ENCODE assay signal across 10 cellular contexts in the genomic region with DNA sequence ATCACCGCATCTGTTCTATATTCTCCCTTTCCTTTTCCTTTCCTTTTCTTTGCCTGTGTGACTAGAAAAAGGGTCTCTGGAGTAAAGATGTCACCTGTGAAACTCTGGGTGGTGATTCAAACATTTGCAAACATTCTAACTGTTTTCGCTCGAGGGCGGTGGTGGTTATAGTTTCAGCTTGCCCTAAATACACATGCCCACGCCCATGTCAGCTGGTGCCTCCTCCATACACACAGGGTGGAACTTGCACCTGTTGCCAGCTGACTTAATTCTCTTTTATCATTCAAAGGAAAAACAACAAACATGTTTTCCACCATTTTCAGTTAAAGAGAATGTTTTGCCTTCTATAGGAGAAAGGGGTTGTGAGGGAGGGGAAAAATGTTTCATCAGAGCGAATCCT.
DNase-seq lines count a peak whose midpoint lies in the region; ATAC-seq, FAIRE-seq and TF ChIP-seq lines count a peak whose summit lies in the region.
"Had no signal": no experiment of that assay in that cellular context is flagged by ENCODE, and none has a peak within 500 bp of the region (broad histone marks: within the 10 kb centered on the region; RNA-seq: fewer than 3 reads in every experiment).

No MANE protein-coding gene starts in this region.

- H3K4me3 ChIP-seq in small intestine (ENCODE audit: low read depth in 1 of 2, low read length in 2 of 2) (no peak overlapping the region), right lobe of liver (no peak overlapping the region)

- TF ChIP-seq POLR2A in right lobe of liver (IDR thresholded peaks at IDR 0.05), result no peak

- ATAC-seq in GM19043 (IDR thresholded peaks at IDR 0.05; ENCODE audit: low read depth, unreplicated experiment) (peak; percentile 42), HG03066 (IDR thresholded peaks at IDR 0.05; ENCODE audit: low read depth, unreplicated experiment) (peak; percentile 61), right lobe of liver (no peak)
- peak; percentile 64 for ATAC-seq in activated CD4-positive, alpha-beta T cell treated with anti-CD3 and anti-CD28 coated beads for 36 hours

- intact Hi-C loops in activated CD4-positive, alpha-beta T cell treated with anti-CD3 and anti-CD28 coated beads for 36 hours (cut with DNase I, micrococcal nuclease), result loop anchor here (5.0 to 10.0 kb wide), 5 partner anchors 200 to 1070 kb away; no protein-coding TSS in a partner anchor
- intact Hi-C loops in right lobe of liver (cut with DNase I), result no loop called here

- peak; percentile 76 for DNase-seq in activated CD4-positive, alpha-beta T cell treated with anti-CD3 and anti-CD28 coated beads for 36 hours
- DNase-seq in small intestine (peak; percentile 42), right lobe of liver (no peak), NCI-H128 (lab: John Stamatoyannopoulos, UW; ENCODE audit: unreplicated experiment) (no peak), mesenteric fat pad (ENCODE audit: low spot score) (no peak), COR-L47 (lab: John Stamatoyannopoulos, UW) (no peak)

- H3K4me3 Mint-ChIP-seq in activated CD4-positive, alpha-beta T cell treated with anti-CD3 and anti-CD28 coated beads for 36 hours, result peak overlapping the region; percentile 23
- H3K4me3 Mint-ChIP-seq: dendritic cell treated with granulocyte-macrophage colony-stimulating factor and Interleukin-4, amounts not matched to agents 40 ng/mL and 50 ng/mL, for 4 days had no signal

- FAIRE-seq in small intestine (lab: Jason Lieb, UNC), result no peak

- POLR2A ChIA-PET in activated CD4-positive, alpha-beta T cell treated with anti-CD3 and anti-CD28 coated beads for 36 hours (lab: Charles Lee), result no interaction called here

- no peaks in the 10 kb centered on the region for H3K9me3 ChIP-seq in small intestine (ENCODE audit: control insufficient read depth, low read depth)
- H3K9me3 ChIP-seq in right lobe of liver, result no peaks in the 10 kb centered on the region

- H3K27me3 ChIP-seq in small intestine (ENCODE audit: control insufficient read depth in 2 of 2, insufficient read depth in 2 of 2, low read length in 2 of 2), result no peaks in the 10 kb centered on the region
- H3K27me3 ChIP-seq in right lobe of liver, result peaks cover 0 to 5% of the 10 kb centered on the region in 2 donors

- H3K4me1 ChIP-seq in small intestine (ENCODE audit: control insufficient read depth in 2 of 2, insufficient read depth in 1 of 2, low read depth in 1 of 2, low read length in 1 of 2) (peaks cover 0 to 3% of the 10 kb centered on the region in 2 donors), right lobe of liver (peaks cover 0 to 10% (median 0%) of the 10 kb centered on the region in 4 donors)

- peaks cover 84% of the 10 kb centered on the region for H3K4me1 Mint-ChIP-seq in activated CD4-positive, alpha-beta T cell treated with anti-CD3 and anti-CD28 coated beads for 36 hours

- H3K36me3 ChIP-seq in small intestine (ENCODE audit: control insufficient read depth in 2 of 2, insufficient read depth in 2 of 2, low read length in 2 of 2) (no peaks in the 10 kb centered on the region), right lobe of liver (no peaks in the 10 kb centered on the region)

- H3K9me3 Mint-ChIP-seq in activated CD4-positive, alpha-beta T cell treated with anti-CD3 and anti-CD28 coated beads for 36 hours (ENCODE audit: low read depth), result no peaks in the 10 kb centered on the region
- H3K9me3 Mint-ChIP-seq: dendritic cell treated with granulocyte-macrophage colony-stimulating factor and Interleukin-4, amounts not matched to agents 40 ng/mL and 50 ng/mL, for 4 days; stimulated activated naive CD8-positive, alpha-beta T cell treated with anti-CD3 and anti-CD28 coated beads, Interleukin-15, Interleukin-2, amounts not matched to agents 100 ng/mL and 50 ng/mL, for 24 hours had no signal

- TF ChIP-seq CTCF in right lobe of liver (IDR thresholded peaks at IDR 0.05), result no peak

- CTCF ChIA-PET in activated CD4-positive, alpha-beta T cell treated with anti-CD3 and anti-CD28 coated beads for 36 hours (lab: Charles Lee), result interaction anchor here (0.6 to 1.1 kb wide), 2 partner anchors 28 to 58 kb away, joined by 3 to 4 read pairs; no protein-coding TSS in a partner anchor

- 48 to 56% (median 52%) methylated on average over 6 of the region's 6 CpGs for WGBS in small intestine, 3 donors
- WGBS in right lobe of liver (ENCODE audit: insufficient coverage, low coverage, low lambda C conversion rate, missing lambda C conversion rate), result 70% methylated on average over 6 of the region's 6 CpGs

- H3K36me3 Mint-ChIP-seq in activated CD4-positive, alpha-beta T cell treated with anti-CD3 and anti-CD28 coated beads for 36 hours (ENCODE audit: low read depth), result no peaks in the 10 kb centered on the region

- H3K27ac ChIP-seq in small intestine (ENCODE audit: low read depth in 1 of 2, low read length in 1 of 2), result peak overlapping the region in 1 of 2 donors; percentile 19
- H3K27ac ChIP-seq in right lobe of liver, result no peak overlapping the region

- peaks cover 4% of the 10 kb centered on the region for H3K27me3 Mint-ChIP-seq in activated CD4-positive, alpha-beta T cell treated with anti-CD3 and anti-CD28 coated beads for 36 hours
- H3K27me3 Mint-ChIP-seq: dendritic cell treated with granulocyte-macrophage colony-stimulating factor and Interleukin-4, amounts not matched to agents 40 ng/mL and 50 ng/mL, for 4 days had no signal

- H3K27ac Mint-ChIP-seq in activated CD4-positive, alpha-beta T cell treated with anti-CD3 and anti-CD28 coated beads for 36 hours, result peak overlapping the region; percentile 72
- H3K27ac Mint-ChIP-seq: dendritic cell treated with granulocyte-macrophage colony-stimulating factor and Interleukin-4, amounts not matched to agents 40 ng/mL and 50 ng/mL, for 4 days; stimulated activated naive CD8-positive, alpha-beta T cell treated with anti-CD3 and anti-CD28 coated beads, Interleukin-15, Interleukin-2, amounts not matched to agents 100 ng/mL and 50 ng/mL, for 24 hours had no signal

Comparison
In these comparisons a context has a peak if more than half of its experiments do, and no peak if none do; other contexts are left out.
1. ATAC-seq: peak in GM19043 (single experiment), HG03066 (single experiment) and activated CD4-positive, alpha-beta T cell treated with anti-CD3 and anti-CD28 coated beads for 36 hours (single experiment); none in right lobe of liver (0 of 4).
2. DNase-seq: peak in activated CD4-positive, alpha-beta T cell treated with anti-CD3 and anti-CD28 coated beads for 36 hours (single experiment) and small intestine (single experiment); none in right lobe of liver (0 of 3), NCI-H128 (single experiment), mesenteric fat pad (single experiment) and COR-L47 (single experiment).
3. intact Hi-C loops: an anchor here in activated CD4-positive, alpha-beta T cell treated with anti-CD3 and anti-CD28 coated beads for 36 hours (5.0 to 10.0 kb wide); none called in right lobe of liver.